Comparison of ENCODE assay signal across 15 cellular contexts in genomic region chr6:105753184-105754097, GRCh38.
DNase-seq lines count a peak whose midpoint lies in the region; ATAC-seq and TF ChIP-seq lines count a peak whose summit lies in the region.
"Had no signal": no experiment of that assay in that cellular context is flagged by ENCODE, and none has a peak within 500 bp of the region (broad histone marks: within the 10 kb centered on the region; RNA-seq: fewer than 3 reads in every experiment).

No MANE protein-coding gene starts in this region.

- H3K27me3 Mint-ChIP-seq in activated T-helper 1 cell treated with anti-CD3 and anti-CD28 coated beads, Interleukin-12 subunit alpha, Interleukin-12 subunit beta, Interleukin-2, Interleukin-4 antibody, amounts not matched to agents 30 ng/mL and 10 ng/mL and 1 ng/mL, durations not matched to agents 14 hours and 24 hours and 36 hours (ENCODE audit: insufficient read depth), result no peaks in the 10 kb centered on the region
- H3K27me3 Mint-ChIP-seq in activated CD8-positive, alpha-beta T cell treated with anti-CD3 and anti-CD28 coated beads, Interleukin-2, amount 10 ng/mL, durations not matched to agents 7 days and 5 days (ENCODE audit: low read depth), result peaks cover 3% of the 10 kb centered on the region

- H3K4me3 Mint-ChIP-seq in activated T-helper 1 cell treated with anti-CD3 and anti-CD28 coated beads, Interleukin-12 subunit alpha, Interleukin-12 subunit beta, Interleukin-2, Interleukin-4 antibody, amounts not matched to agents 30 ng/mL and 10 ng/mL and 1 ng/mL, durations not matched to agents 14 hours and 24 hours and 36 hours, result no peak overlapping the region
- no peak overlapping the region for H3K4me3 Mint-ChIP-seq in activated CD8-positive, alpha-beta T cell treated with anti-CD3 and anti-CD28 coated beads, Interleukin-2, amount 10 ng/mL, durations not matched to agents 7 days and 5 days
- H3K4me3 Mint-ChIP-seq: activated B cell treated with CpG ODN at 0.5 μM for 24 hours; activated T-cell treated with anti-CD3 and anti-CD28 coated beads, Interleukin-2, amount 50 U/mL, for 4 hours had no signal

- POLR2A ChIA-PET in activated CD8-positive, alpha-beta T cell treated with anti-CD3 and anti-CD28 coated beads, Interleukin-2, amount 10 ng/mL, durations not matched to agents 7 days and 5 days (lab: Charles Lee), result no interaction called here

- H3K9ac ChIP-seq in fibroblast of lung (ENCODE audit: insufficient read depth, low read length) (no peak overlapping the region), smooth muscle cell (ENCODE audit: low read depth) (no peak overlapping the region)

- WGBS in smooth muscle cell (ENCODE audit: low lambda C conversion rate), result 61% methylated on average over 14 of the region's 14 CpGs

- H3K36me3 ChIP-seq in fibroblast of lung (ENCODE audit: control insufficient read depth, insufficient read depth, low read length) (no peaks in the 10 kb centered on the region), smooth muscle cell (ENCODE audit: low read depth) (no peaks in the 10 kb centered on the region)
- H3K36me3 ChIP-seq: ascending aorta, right lobe of liver, tibial nerve had no signal

- H3K27ac ChIP-seq in fibroblast of lung (ENCODE audit: insufficient read depth, low read length) (no peak overlapping the region), smooth muscle cell (ENCODE audit: low read depth) (peak overlapping the region; percentile 57)
- H3K27ac ChIP-seq: ascending aorta, right lobe of liver, tibial nerve had no signal

- H3K27me3 ChIP-seq in fibroblast of lung (ENCODE audit: control insufficient read depth, insufficient read depth, low read length) (no peaks in the 10 kb centered on the region), smooth muscle cell (ENCODE audit: low read depth) (no peaks in the 10 kb centered on the region)
- H3K27me3 ChIP-seq: ascending aorta, right lobe of liver, tibial nerve had no signal

- H3K9me3 ChIP-seq in fibroblast of lung (ENCODE audit: control insufficient read depth, insufficient read depth, low read depth, low read length) (no peaks in the 10 kb centered on the region), smooth muscle cell (replicated peaks; ENCODE audit: low read depth) (no peaks in the 10 kb centered on the region)
- H3K9me3 ChIP-seq: ascending aorta, right lobe of liver, tibial nerve had no signal

- intact Hi-C loops in activated T-helper 1 cell treated with anti-CD3 and anti-CD28 coated beads, Interleukin-12 subunit alpha, Interleukin-12 subunit beta, Interleukin-2, Interleukin-4 antibody, amounts not matched to agents 30 ng/mL and 10 ng/mL and 1 ng/mL, durations not matched to agents 14 hours and 24 hours and 36 hours (cut with micrococcal nuclease), result no loop called here

- H3K27ac Mint-ChIP-seq in activated T-helper 1 cell treated with anti-CD3 and anti-CD28 coated beads, Interleukin-12 subunit alpha, Interleukin-12 subunit beta, Interleukin-2, Interleukin-4 antibody, amounts not matched to agents 30 ng/mL and 10 ng/mL and 1 ng/mL, durations not matched to agents 14 hours and 24 hours and 36 hours, result no peak overlapping the region
- no peak overlapping the region for H3K27ac Mint-ChIP-seq in activated CD8-positive, alpha-beta T cell treated with anti-CD3 and anti-CD28 coated beads, Interleukin-2, amount 10 ng/mL, durations not matched to agents 7 days and 5 days
- H3K27ac Mint-ChIP-seq: activated B cell treated with CpG ODN at 0.5 μM for 24 hours had no signal

- H4K20me1 ChIP-seq in fibroblast of lung (ENCODE audit: control insufficient read depth, extremely low read depth, insufficient read depth, low read length), result no peaks in the 10 kb centered on the region
- no peaks in the 10 kb centered on the region for H4K20me1 ChIP-seq in smooth muscle cell (ENCODE audit: low read depth)

- H3K4me3 ChIP-seq in fibroblast of lung (replicated peaks in 1 of 4; ENCODE audit: control extremely low read depth in 1 of 4, insufficient read depth in 1 of 4, low read depth in 3 of 4, low read length in 4 of 4) (no peak overlapping the region), smooth muscle cell (no peak overlapping the region)
- H3K4me3 ChIP-seq: ascending aorta, right lobe of liver, tibial nerve had no signal

- no peaks in the 10 kb centered on the region for H3F3A ChIP-seq in smooth muscle cell (ENCODE audit: low read depth)

- peaks cover 17% of the 10 kb centered on the region for H3K36me3 Mint-ChIP-seq in activated T-helper 1 cell treated with anti-CD3 and anti-CD28 coated beads, Interleukin-12 subunit alpha, Interleukin-12 subunit beta, Interleukin-2, Interleukin-4 antibody, amounts not matched to agents 30 ng/mL and 10 ng/mL and 1 ng/mL, durations not matched to agents 14 hours and 24 hours and 36 hours (ENCODE audit: low read depth)
- peaks cover 6% of the 10 kb centered on the region for H3K36me3 Mint-ChIP-seq in activated CD8-positive, alpha-beta T cell treated with anti-CD3 and anti-CD28 coated beads, Interleukin-2, amount 10 ng/mL, durations not matched to agents 7 days and 5 days (ENCODE audit: low read depth)

- CTCF ChIA-PET in activated CD8-positive, alpha-beta T cell treated with anti-CD3 and anti-CD28 coated beads, Interleukin-2, amount 10 ng/mL, durations not matched to agents 7 days and 5 days (lab: Charles Lee), result interaction anchor here (0.6 to 1.3 kb wide), 2 partner anchors 24 to 470 kb away, joined by 3 read pairs; no protein-coding TSS in a partner anchor

- peaks cover 23% of the 10 kb centered on the region for H3K9me3 Mint-ChIP-seq in activated T-helper 1 cell treated with anti-CD3 and anti-CD28 coated beads, Interleukin-12 subunit alpha, Interleukin-12 subunit beta, Interleukin-2, Interleukin-4 antibody, amounts not matched to agents 30 ng/mL and 10 ng/mL and 1 ng/mL, durations not matched to agents 14 hours and 24 hours and 36 hours
- H3K9me3 Mint-ChIP-seq in activated CD8-positive, alpha-beta T cell treated with anti-CD3 and anti-CD28 coated beads, Interleukin-2, amount 10 ng/mL, durations not matched to agents 7 days and 5 days (ENCODE audit: insufficient read depth), result no peaks in the 10 kb centered on the region
- H3K9me3 Mint-ChIP-seq: activated B cell treated with CpG ODN at 0.5 μM for 24 hours; activated T-cell treated with anti-CD3 and anti-CD28 coated beads, Interleukin-2, amount 50 U/mL, for 4 hours had no signal

- H3K79me2 ChIP-seq in fibroblast of lung (ENCODE audit: control insufficient read depth, insufficient read depth, low read length) (no peaks in the 10 kb centered on the region), smooth muscle cell (ENCODE audit: low read depth) (no peaks in the 10 kb centered on the region)

- peaks cover 49% of the 10 kb centered on the region for H3K4me1 Mint-ChIP-seq in activated T-helper 1 cell treated with anti-CD3 and anti-CD28 coated beads, Interleukin-12 subunit alpha, Interleukin-12 subunit beta, Interleukin-2, Interleukin-4 antibody, amounts not matched to agents 30 ng/mL and 10 ng/mL and 1 ng/mL, durations not matched to agents 14 hours and 24 hours and 36 hours (ENCODE audit: low read depth)
- peaks cover 16% of the 10 kb centered on the region for H3K4me1 Mint-ChIP-seq in activated CD8-positive, alpha-beta T cell treated with anti-CD3 and anti-CD28 coated beads, Interleukin-2, amount 10 ng/mL, durations not matched to agents 7 days and 5 days (ENCODE audit: low read depth)

- H3K4me1 ChIP-seq in fibroblast of lung (ENCODE audit: control insufficient read depth, extremely low read depth, insufficient read depth, low read length), result no peaks in the 10 kb centered on the region
- H3K4me1 ChIP-seq in smooth muscle cell (ENCODE audit: low read depth), result peaks cover 10% of the 10 kb centered on the region
- H3K4me1 ChIP-seq: ascending aorta, tibial nerve had no signal

- H3K4me2 ChIP-seq in fibroblast of lung (ENCODE audit: extremely low read depth, insufficient read depth, low read length) (no peak overlapping the region), smooth muscle cell (peak overlapping the region; percentile 63)

- no peak overlapping the region for H2AFZ ChIP-seq in fibroblast of lung (ENCODE audit: low read length)
- no peak overlapping the region for H2AFZ ChIP-seq in smooth muscle cell (ENCODE audit: low read depth)

- ATAC-seq in activated CD8-positive, alpha-beta T cell treated with anti-CD3 and anti-CD28 coated beads, Interleukin-2, amount 10 ng/mL, durations not matched to agents 7 days and 5 days, result no peak
- ATAC-seq: activated T-cell treated with anti-CD3 and anti-CD28 coated beads, Interleukin-2, amount 50 U/mL, for 4 hours; right lobe of liver had no signal

- DNase-seq in NCI-H187 (lab: John Stamatoyannopoulos, UW), result peak; percentile 16 to 20
- DNase-seq in NCI-H187 treated with DMSO at 0.1 percent for 48 hours (lab: John Stamatoyannopoulos, UW), result no peak
- peak; percentile 86 for DNase-seq in NCI-H748 treated with DMSO at 0.1 percent for 48 hours (lab: John Stamatoyannopoulos, UW)
- DNase-seq in fibroblast of lung (ENCODE audit: low read depth in 2 of 2), result peak; percentile 50 to 76
- no peak for DNase-seq in smooth muscle cell (lab: John Stamatoyannopoulos, UW; ENCODE audit: unreplicated experiment)
- no peak for DNase-seq in GM19240 (ENCODE audit: insufficient read length, low spot score)
- DNase-seq in activated T-helper 1 cell treated with anti-CD3 and anti-CD28 coated beads, Interleukin-12 subunit alpha, Interleukin-12 subunit beta, Interleukin-2, Interleukin-4 antibody, amounts not matched to agents 30 ng/mL and 10 ng/mL and 1 ng/mL, durations not matched to agents 14 hours and 24 hours and 36 hours (ENCODE audit: low spot score), result no peak
- DNase-seq in activated CD8-positive, alpha-beta T cell treated with anti-CD3 and anti-CD28 coated beads, Interleukin-2, amount 10 ng/mL, durations not matched to agents 7 days and 5 days, result no peak
- DNase-seq: activated B cell treated with CpG ODN at 0.5 μM for 24 hours; activated T-cell treated with anti-CD3 and anti-CD28 coated beads, Interleukin-2, amount 50 U/mL, for 4 hours; KBM-7; right lobe of liver; SIG-M5 had no signal

- no peak for TF ChIP-seq CTCF in fibroblast of lung (conservative IDR thresholded peaks at IDR 0.05 in 1 of 2, IDR thresholded peaks at IDR 0.05 in 1 of 2; ENCODE audit: low read depth in 1 of 2, low read length in 2 of 2)
- no peak for TF ChIP-seq CTCF in smooth muscle cell (IDR thresholded peaks at IDR 0.05; ENCODE audit: borderline replicate concordance, insufficient read depth, poor library complexity, severe bottlenecking)

Comparison
In these comparisons a context has a peak if more than half of its experiments do, and no peak if none do; other contexts are left out.
1. DNase-seq: peak in NCI-H187 (2 of 2), NCI-H748 treated with DMSO at 0.1 percent for 48 hours (single experiment) and fibroblast of lung (2 of 2); none in NCI-H187 treated with DMSO at 0.1 percent for 48 hours (single experiment), smooth muscle cell (single experiment), GM19240 (single experiment), activated T-helper 1 cell treated with anti-CD3 and anti-CD28 coated beads, Interleukin-12 subunit alpha, Interleukin-12 subunit beta, Interleukin-2, Interleukin-4 antibody, amounts not matched to agents 30 ng/mL and 10 ng/mL and 1 ng/mL, durations not matched to agents 14 hours and 24 hours and 36 hours (single experiment) and activated CD8-positive, alpha-beta T cell treated with anti-CD3 and anti-CD28 coated beads, Interleukin-2, amount 10 ng/mL, durations not matched to agents 7 days and 5 days (single experiment).